Comparison of ENCODE assay signal across 23 cellular contexts in genomic region chrX:101258260-101258581, GRCh38. TPM values are rescaled to one million over a fixed set of nuclear protein-coding genes. Genes with fewer than 3 reads are reported as not detected.
DNase-seq lines count a peak whose midpoint lies in the region; ATAC-seq and TF ChIP-seq lines count a peak whose summit lies in the region.
"Had no signal": no experiment of that assay in that cellular context is flagged by ENCODE, and none has a peak within 500 bp of the region (broad histone marks: within the 10 kb centered on the region; RNA-seq: fewer than 3 reads in every experiment).

No MANE protein-coding gene starts in this region.

- dilution Hi-C loops in IMR-90 (cut with HindIII; ENCODE audit: low sequenced_read_pairs, unreplicated experiment) = no loop called here

- H2AK5ac ChIP-seq in IMR-90 (ENCODE audit: low read depth, low read length) (peak overlapping the region; percentile 76; the same call in 1 of the 2 replicates), mesenchymal stem cell (ENCODE audit: low read length, severe bottlenecking) (no peak overlapping the region)

- H2AK9ac ChIP-seq in IMR-90 (replicated peaks; ENCODE audit: low read depth, low read length, poor library complexity) = no peak overlapping the region

- TF ChIP-seq CTCF in activated CD8-positive, alpha-beta T cell treated with anti-CD3 and anti-CD28 coated beads for 36 hours (IDR thresholded peaks at IDR 0.05) = no peak
- no peak for TF ChIP-seq CTCF in IMR-90 (conservative IDR thresholded peaks at IDR 0.05; ENCODE audit: low read depth, low read length)

- POLR2A ChIA-PET in activated CD8-positive, alpha-beta T cell treated with anti-CD3 and anti-CD28 coated beads, Interleukin-2, amount 10 ng/mL, durations not matched to agents 7 days and 5 days (lab: Charles Lee) = no interaction called here
- POLR2A ChIA-PET in activated CD8-positive, alpha-beta T cell treated with anti-CD3 and anti-CD28 coated beads for 36 hours (lab: Charles Lee) = no interaction called here
- POLR2A ChIA-PET in IMR-90 (lab: Charles Lee; ENCODE audit: unreplicated experiment) = interaction anchor here (0.6 kb wide), 1 partner anchor 19 kb away, joined by 6 read pairs; no protein-coding TSS in a partner anchor
- POLR2A ChIA-PET in naive thymus-derived CD4-positive, alpha-beta T cell (lab: Charles Lee) = no interaction called here

- H3K9me3 ChIP-seq in IMR-90 (ENCODE audit: control insufficient read depth, insufficient read depth, low read length) (no peaks in the 10 kb centered on the region), mesenchymal stem cell (ENCODE audit: control insufficient read depth, low read length) (no peaks in the 10 kb centered on the region), MG63 (no peaks in the 10 kb centered on the region)
- no peaks in the 10 kb centered on the region for H3K9me3 ChIP-seq in naive thymus-derived CD4-positive, alpha-beta T cell (ENCODE audit: control insufficient read depth in 2 of 3, low read length in 3 of 3)
- H3K9me3 ChIP-seq: A549; BLaER1 treated with 17β-estradiol and CSF1 and Interleukin-3, amounts not matched to agents 10 nM and 100 nM; Caco-2 had no signal

- H3K27me3 Mint-ChIP-seq in activated CD8-positive, alpha-beta T cell treated with anti-CD3 and anti-CD28 coated beads, Interleukin-2, amount 10 ng/mL, durations not matched to agents 7 days and 5 days (ENCODE audit: low read depth) = no peaks in the 10 kb centered on the region
- no peaks in the 10 kb centered on the region for H3K27me3 Mint-ChIP-seq in activated CD8-positive, alpha-beta T cell treated with anti-CD3 and anti-CD28 coated beads for 36 hours
- no peaks in the 10 kb centered on the region for H3K27me3 Mint-ChIP-seq in naive thymus-derived CD4-positive, alpha-beta T cell
- H3K27me3 Mint-ChIP-seq: B cell; CD4-positive, alpha-beta T cell had no signal

- H4K91ac ChIP-seq in IMR-90 (ENCODE audit: insufficient read depth, low read depth, low read length) (no peak overlapping the region), mesenchymal stem cell (ENCODE audit: low read length) (no peak overlapping the region)

- no peak overlapping the region for H3K9ac ChIP-seq in IMR-90 (ENCODE audit: low read depth, low read length)
- no peak overlapping the region for H3K9ac ChIP-seq in mesenchymal stem cell (ENCODE audit: low read length)
- H3K9ac ChIP-seq: BLaER1 treated with 17β-estradiol and CSF1 and Interleukin-3, amounts not matched to agents 10 nM and 100 nM had no signal

- no peak overlapping the region for H2BK20ac ChIP-seq in IMR-90 (ENCODE audit: low read depth, low read length)

- no peak overlapping the region for H3K27ac ChIP-seq in IMR-90 (ENCODE audit: insufficient read depth, low read length)
- H3K27ac ChIP-seq in mesenchymal stem cell (ENCODE audit: low read length, poor library complexity, severe bottlenecking) = no peak overlapping the region
- H3K27ac ChIP-seq in naive thymus-derived CD4-positive, alpha-beta T cell (ENCODE audit: low read depth, low read length) = no peak overlapping the region
- H3K27ac ChIP-seq: 22Rv1; A549; BLaER1 treated with 17β-estradiol and CSF1 and Interleukin-3, amounts not matched to agents 10 nM and 100 nM; C4-2B had no signal

- H2BK12ac ChIP-seq in mesenchymal stem cell (ENCODE audit: low read length in 2 of 2) = peak overlapping the region in 1 of 2 experiments; percentile 54

- H3K4me1 Mint-ChIP-seq in activated CD8-positive, alpha-beta T cell treated with anti-CD3 and anti-CD28 coated beads, Interleukin-2, amount 10 ng/mL, durations not matched to agents 7 days and 5 days (ENCODE audit: low read depth) = peaks cover 28% of the 10 kb centered on the region
- H3K4me1 Mint-ChIP-seq in activated CD8-positive, alpha-beta T cell treated with anti-CD3 and anti-CD28 coated beads for 36 hours (ENCODE audit: low read depth) = peaks cover 12% of the 10 kb centered on the region
- peaks cover 0 to 29% (median 16%) of the 10 kb centered on the region in 7 donors for H3K4me1 Mint-ChIP-seq in naive thymus-derived CD4-positive, alpha-beta T cell

- H3K27ac Mint-ChIP-seq in activated CD8-positive, alpha-beta T cell treated with anti-CD3 and anti-CD28 coated beads, Interleukin-2, amount 10 ng/mL, durations not matched to agents 7 days and 5 days = peak overlapping the region; percentile 81
- H3K27ac Mint-ChIP-seq in activated CD8-positive, alpha-beta T cell treated with anti-CD3 and anti-CD28 coated beads for 36 hours = no peak overlapping the region
- peak overlapping the region in 5 of 9 donors; percentile 6 to 64 (median 25) for H3K27ac Mint-ChIP-seq in naive thymus-derived CD4-positive, alpha-beta T cell
- H3K27ac Mint-ChIP-seq: B cell; CD4-positive, alpha-beta T cell; CD8-positive, alpha-beta T cell had no signal

- no peaks in the 10 kb centered on the region; the same call in 1 of the 2 replicates for H3K9me1 ChIP-seq in IMR-90 (ENCODE audit: insufficient read depth, low read length)

- 0 out of 2 replicates have a peak, but pooled peaks cover 3% of the 10 kb centered on the region for H3K36me3 ChIP-seq in IMR-90 (ENCODE audit: control insufficient read depth, insufficient read depth, low read length)
- no peaks in the 10 kb centered on the region for H3K36me3 ChIP-seq in mesenchymal stem cell (ENCODE audit: control insufficient read depth in 1 of 2, insufficient read depth in 2 of 2, low read depth in 1 of 2, low read length in 2 of 2)
- H3K36me3 ChIP-seq in naive thymus-derived CD4-positive, alpha-beta T cell (ENCODE audit: control insufficient read depth in 2 of 3, insufficient read depth in 3 of 3, low read length in 3 of 3) = no peaks in the 10 kb centered on the region
- H3K36me3 ChIP-seq in MG63 = no peaks in the 10 kb centered on the region
- H3K36me3 ChIP-seq: BLaER1 treated with 17β-estradiol and CSF1 and Interleukin-3, amounts not matched to agents 10 nM and 100 nM had no signal

- no peaks in the 10 kb centered on the region for H3K36me3 Mint-ChIP-seq in activated CD8-positive, alpha-beta T cell treated with anti-CD3 and anti-CD28 coated beads, Interleukin-2, amount 10 ng/mL, durations not matched to agents 7 days and 5 days (ENCODE audit: low read depth)
- no peaks in the 10 kb centered on the region for H3K36me3 Mint-ChIP-seq in activated CD8-positive, alpha-beta T cell treated with anti-CD3 and anti-CD28 coated beads for 36 hours (ENCODE audit: low read depth)
- no peaks in the 10 kb centered on the region for H3K36me3 Mint-ChIP-seq in naive thymus-derived CD4-positive, alpha-beta T cell
- H3K36me3 Mint-ChIP-seq: CD8-positive, alpha-beta T cell had no signal

- no peak overlapping the region for H2BK5ac ChIP-seq in IMR-90 (ENCODE audit: low read depth, low read length, poor library complexity, severe bottlenecking)
- no peak overlapping the region for H2BK5ac ChIP-seq in mesenchymal stem cell (ENCODE audit: low read depth, low read length, poor library complexity, severe bottlenecking)

- TF ChIP-seq RAD21 in IMR-90 (IDR thresholded peaks at IDR 0.05; ENCODE audit: low read length) = no peak

- in situ Hi-C loops in IMR-90 (cut with MboI; ENCODE audit: low sequenced_read_pairs) = no loop called here

- no peak overlapping the region for H2AFZ ChIP-seq in IMR-90 (replicated peaks; ENCODE audit: low read length, poor library complexity)
- no peak overlapping the region for H2AFZ ChIP-seq in mesenchymal stem cell (ENCODE audit: low read depth, low read length)

- no peaks in the 10 kb centered on the region for H3K79me1 ChIP-seq in IMR-90 (ENCODE audit: low read depth in 1 of 2, low read length in 2 of 2)
- H3K79me1 ChIP-seq in mesenchymal stem cell (replicated peaks; ENCODE audit: low read length, poor library complexity, severe bottlenecking) = no peaks in the 10 kb centered on the region

- no peak overlapping the region; the same call in 1 of the 2 replicates for H3K4ac ChIP-seq in IMR-90 (ENCODE audit: low read depth, low read length)
- peak overlapping the region in 1 of 2 experiments; percentile 15 for H3K4ac ChIP-seq in mesenchymal stem cell (ENCODE audit: low read depth in 1 of 2, low read length in 2 of 2)

- BruUV-seq in IMR-90 (replicated peaks; lab: Mats Ljungman, UMichigan) = no TSS peak

- no peak for ATAC-seq in activated CD8-positive, alpha-beta T cell treated with anti-CD3 and anti-CD28 coated beads, Interleukin-2, amount 10 ng/mL, durations not matched to agents 7 days and 5 days
- ATAC-seq in activated CD8-positive, alpha-beta T cell treated with anti-CD3 and anti-CD28 coated beads for 36 hours = no peak
- ATAC-seq in IMR-90 (ENCODE audit: low read depth) (no peak), HG02981 (IDR thresholded peaks at IDR 0.05; ENCODE audit: unreplicated experiment) (no peak)
- ATAC-seq in naive thymus-derived CD4-positive, alpha-beta T cell = no peak
- ATAC-seq: A549; CD8-positive, alpha-beta T cell; GM12878 had no signal

- peaks cover 7% of the 10 kb centered on the region; the same call in 1 of the 2 replicates for H3K27me3 ChIP-seq in IMR-90 (ENCODE audit: control insufficient read depth, insufficient read depth, low read length)
- H3K27me3 ChIP-seq in mesenchymal stem cell (ENCODE audit: control insufficient read depth in 1 of 2, insufficient read depth in 1 of 2, low read length in 2 of 2) = peaks cover 0 to 44% of the 10 kb centered on the region in 2 experiments
- H3K27me3 ChIP-seq in naive thymus-derived CD4-positive, alpha-beta T cell (ENCODE audit: control insufficient read depth in 2 of 2, insufficient read depth in 2 of 2, low read length in 2 of 2) = no peaks in the 10 kb centered on the region
- H3K27me3 ChIP-seq in MG63 = no peaks in the 10 kb centered on the region
- H3K27me3 ChIP-seq: BLaER1 treated with 17β-estradiol and CSF1 and Interleukin-3, amounts not matched to agents 10 nM and 100 nM had no signal

- H3K9me3 Mint-ChIP-seq in activated CD8-positive, alpha-beta T cell treated with anti-CD3 and anti-CD28 coated beads, Interleukin-2, amount 10 ng/mL, durations not matched to agents 7 days and 5 days (ENCODE audit: insufficient read depth) = no peaks in the 10 kb centered on the region
- no peaks in the 10 kb centered on the region for H3K9me3 Mint-ChIP-seq in activated CD8-positive, alpha-beta T cell treated with anti-CD3 and anti-CD28 coated beads for 36 hours
- H3K9me3 Mint-ChIP-seq in naive thymus-derived CD4-positive, alpha-beta T cell = no peaks in the 10 kb centered on the region
- H3K9me3 Mint-ChIP-seq: CD4-positive, alpha-beta T cell; CD8-positive, alpha-beta T cell had no signal

- H3K4me1 ChIP-seq in IMR-90 (ENCODE audit: control insufficient read depth, insufficient read depth, low read length) = peaks cover 2% of the 10 kb centered on the region
- no peaks in the 10 kb centered on the region for H3K4me1 ChIP-seq in mesenchymal stem cell (ENCODE audit: control insufficient read depth, insufficient read depth, low read depth, low read length)
- no peaks in the 10 kb centered on the region for H3K4me1 ChIP-seq in naive thymus-derived CD4-positive, alpha-beta T cell (ENCODE audit: control insufficient read depth in 2 of 2, insufficient read depth in 2 of 2, low read length in 2 of 2)
- H3K4me1 ChIP-seq: A549, Caco-2 had no signal

- H3K14ac ChIP-seq in IMR-90 (replicated peaks; ENCODE audit: low read depth, low read length) (no peak overlapping the region; the same call in 1 of the 2 replicates), mesenchymal stem cell (ENCODE audit: low read length in 2 of 2) (no peak overlapping the region)

- H3K4me3 ChIP-seq in IMR-90 (ENCODE audit: insufficient read depth, low read depth, low read length) (no peak overlapping the region), mesenchymal stem cell (ENCODE audit: insufficient read depth in 1 of 2, low read depth in 1 of 2, low read length in 2 of 2) (no peak overlapping the region), MG63 (no peak overlapping the region)
- no peak overlapping the region for H3K4me3 ChIP-seq in naive thymus-derived CD4-positive, alpha-beta T cell (ENCODE audit: low read length)
- H3K4me3 ChIP-seq: A549; BLaER1 treated with 17β-estradiol and CSF1 and Interleukin-3, amounts not matched to agents 10 nM and 100 nM; GM12878 had no signal

- H2BK15ac ChIP-seq in IMR-90 (ENCODE audit: low read depth, low read length) (no peak overlapping the region), mesenchymal stem cell (ENCODE audit: low read depth, poor library complexity, severe bottlenecking) (no peak overlapping the region)

- H4K8ac ChIP-seq in IMR-90 (ENCODE audit: low read depth in 2 of 2, low read length in 2 of 2) = no peak overlapping the region
- peak overlapping the region; percentile 28 for H4K8ac ChIP-seq in mesenchymal stem cell (ENCODE audit: low read length)

- intact Hi-C loops in activated CD8-positive, alpha-beta T cell treated with anti-CD3 and anti-CD28 coated beads for 36 hours (cut with micrococcal nuclease) = no loop called here
- intact Hi-C loops in IMR-90 (cut with micrococcal nuclease) = no loop called here
- intact Hi-C loops in naive thymus-derived CD4-positive, alpha-beta T cell (cut with micrococcal nuclease) = no loop called here

- no peak overlapping the region for H3K18ac ChIP-seq in IMR-90 (ENCODE audit: low read depth, low read length)
- H3K18ac ChIP-seq in mesenchymal stem cell (ENCODE audit: low read depth in 1 of 2, low read length in 2 of 2) = peak overlapping the region in 1 of 2 experiments; percentile 52

- no peaks in the 10 kb centered on the region for H4K20me1 ChIP-seq in IMR-90 (ENCODE audit: insufficient read depth, low read length)
- H4K20me1 ChIP-seq: BLaER1 treated with 17β-estradiol and CSF1 and Interleukin-3, amounts not matched to agents 10 nM and 100 nM had no signal

- H4K5ac ChIP-seq in IMR-90 (ENCODE audit: low read depth, low read length) = no peak overlapping the region

- no peak overlapping the region for H3K56ac ChIP-seq in IMR-90 (ENCODE audit: extremely low read depth, insufficient read depth, low read length)

- H3K4me3 Mint-ChIP-seq in activated CD8-positive, alpha-beta T cell treated with anti-CD3 and anti-CD28 coated beads, Interleukin-2, amount 10 ng/mL, durations not matched to agents 7 days and 5 days = no peak overlapping the region
- H3K4me3 Mint-ChIP-seq in activated CD8-positive, alpha-beta T cell treated with anti-CD3 and anti-CD28 coated beads for 36 hours = no peak overlapping the region
- H3K4me3 Mint-ChIP-seq in naive thymus-derived CD4-positive, alpha-beta T cell = peak overlapping the region in 3 of 10 donors; percentile 11 to 17 (median 14)
- H3K4me3 Mint-ChIP-seq: B cell; CD4-positive, alpha-beta T cell; CD8-positive, alpha-beta T cell had no signal

- H3K23ac ChIP-seq in IMR-90 (ENCODE audit: low read depth, low read length) (no peak overlapping the region), mesenchymal stem cell (ENCODE audit: low read length in 2 of 2) (no peak overlapping the region)

- CTCF ChIA-PET in activated CD8-positive, alpha-beta T cell treated with anti-CD3 and anti-CD28 coated beads, Interleukin-2, amount 10 ng/mL, durations not matched to agents 7 days and 5 days (lab: Charles Lee) = no interaction called here
- CTCF ChIA-PET in activated CD8-positive, alpha-beta T cell treated with anti-CD3 and anti-CD28 coated beads for 36 hours (lab: Charles Lee) = no interaction called here
- CTCF ChIA-PET in IMR-90 (lab: Yijun Ruan, JAX) = no interaction called here
- CTCF ChIA-PET in naive thymus-derived CD4-positive, alpha-beta T cell (lab: Charles Lee) = no interaction called here

- H2BK120ac ChIP-seq in IMR-90 (ENCODE audit: low read depth, low read length) (no peak overlapping the region), mesenchymal stem cell (ENCODE audit: low read depth, low read length) (no peak overlapping the region)

- no peak for DNase-seq in activated CD8-positive, alpha-beta T cell treated with anti-CD3 and anti-CD28 coated beads, Interleukin-2, amount 10 ng/mL, durations not matched to agents 7 days and 5 days
- no peak for DNase-seq in activated CD8-positive, alpha-beta T cell treated with anti-CD3 and anti-CD28 coated beads for 36 hours
- DNase-seq in IMR-90 (no peak), mesenchymal stem cell (no peak), occipital lobe (lab: John Stamatoyannopoulos, UW) (no peak), MG63 (no peak)
- DNase-seq in naive thymus-derived CD4-positive, alpha-beta T cell = no peak
- DNase-seq: AML-193; Caco-2; Calu3; CD4-positive, alpha-beta T cell; CD8-positive, alpha-beta T cell; EL; GDM1 had no signal

- H3K4me2 ChIP-seq in IMR-90 (ENCODE audit: low read depth, low read length) (no peak overlapping the region), mesenchymal stem cell (ENCODE audit: low read length, poor library complexity, severe bottlenecking) (no peak overlapping the region)
- H3K4me2 ChIP-seq: A549 had no signal

- WGBS in IMR-90 (ENCODE audit: extremely low coverage in 2 of 2, insufficient read length in 1 of 2), 2 experiments = 87% methylated on average over 8 of the region's 11 CpGs; no CpG with 5 or more reads in 1 of the 2 experiments
- 95% methylated on average over 11 of the region's 11 CpGs for WGBS in mesenchymal stem cell

- no peak for TF ChIP-seq POLR2A in IMR-90 (IDR thresholded peaks at IDR 0.05; ENCODE audit: low read depth, low read length)

RNA-seq across cellular contexts. Expression of gene TAF7L, which starts 32.9 kb away (rescaled TPM):
- total RNA-seq in activated CD8-positive, alpha-beta T cell treated with anti-CD3 and anti-CD28 coated beads, Interleukin-2, amount 10 ng/mL, durations not matched to agents 7 days and 5 days = under 1 TPM in 1 of 2 experiments, not detected in 1; 0.13 TPM
- total RNA-seq in activated CD8-positive, alpha-beta T cell treated with anti-CD3 and anti-CD28 coated beads for 36 hours = not detected
- total RNA-seq in IMR-90 (2012; rRNA removed) (0.18 and 0.28 TPM in 2 replicates), occipital lobe (0.16 TPM)
- polyA plus RNA-seq in IMR-90 (2012; rRNA removed) = 0.22 TPM in 2 replicates
- 0.04 and 0.25 TPM in 2 replicates for polyA plus RNA-seq in IMR-90 (2012; cell fraction: cytosol; rRNA removed)
- polyA plus RNA-seq in IMR-90 (2012; cell fraction: nucleus; rRNA removed; ENCODE audit: low replicate concordance) = 0.16 and 0.83 TPM in 2 replicates
- 0.12 TPM for polyA plus RNA-seq in mesenchymal stem cell (2013, experiment 1 of 2)
- polyA plus RNA-seq in mesenchymal stem cell (2013, experiment 2 of 2) = 0.15 TPM
- under 1 TPM in 1 of 5 experiments, not detected in 4; 0.15 TPM for total RNA-seq in naive thymus-derived CD4-positive, alpha-beta T cell
- not detected for polyA plus RNA-seq in naive thymus-derived CD4-positive, alpha-beta T cell
- total RNA-seq in MG63 (2014; rRNA removed; shearing (Covaris generic); ENCODE audit: low replicate concordance) = 1.1 and 5.0 TPM in 2 replicates
- total RNA-seq: A172; B cell; Caco-2; Calu3; CD4-positive, alpha-beta T cell; CD8-positive, alpha-beta T cell; G401 had no signal

RNA-seq across cellular contexts. Expression of gene DRP2, which starts 38.6 kb away (rescaled TPM):
- under 1 TPM; 0.91 to 0.97 TPM for total RNA-seq in activated CD8-positive, alpha-beta T cell treated with anti-CD3 and anti-CD28 coated beads, Interleukin-2, amount 10 ng/mL, durations not matched to agents 7 days and 5 days
- total RNA-seq in activated CD8-positive, alpha-beta T cell treated with anti-CD3 and anti-CD28 coated beads for 36 hours = under 1 TPM; 0.38 to 0.54 TPM
- total RNA-seq in IMR-90 (2012; rRNA removed) = 6.9 and 7.0 TPM in 2 replicates
- polyA plus RNA-seq in IMR-90 (2012; rRNA removed) = 6.4 and 7.9 TPM in 2 replicates
- 2.2 and 2.4 TPM in 2 replicates for polyA plus RNA-seq in IMR-90 (2012; cell fraction: cytosol; rRNA removed)
- 17.0 and 27.1 TPM in 2 replicates for polyA plus RNA-seq in IMR-90 (2012; cell fraction: nucleus; rRNA removed; ENCODE audit: low replicate concordance)
- polyA plus RNA-seq in mesenchymal stem cell (2013, experiment 1 of 2) = 2.0 TPM
- polyA plus RNA-seq in mesenchymal stem cell (2013, experiment 2 of 2) = 2.1 TPM
- under 1 TPM in 2 of 5 experiments, not detected in 3; 0.08 to 0.58 TPM for total RNA-seq in naive thymus-derived CD4-positive, alpha-beta T cell
- not detected for polyA plus RNA-seq in naive thymus-derived CD4-positive, alpha-beta T cell
- 4.2 TPM for total RNA-seq in occipital lobe
- not detected in 2 replicates for total RNA-seq in MG63 (2014; rRNA removed; shearing (Covaris generic); ENCODE audit: low replicate concordance)
- total RNA-seq: B cell; CD4-positive, alpha-beta T cell; CD8-positive, alpha-beta T cell; G401 had no signal
